In the genomic region with DNA sequence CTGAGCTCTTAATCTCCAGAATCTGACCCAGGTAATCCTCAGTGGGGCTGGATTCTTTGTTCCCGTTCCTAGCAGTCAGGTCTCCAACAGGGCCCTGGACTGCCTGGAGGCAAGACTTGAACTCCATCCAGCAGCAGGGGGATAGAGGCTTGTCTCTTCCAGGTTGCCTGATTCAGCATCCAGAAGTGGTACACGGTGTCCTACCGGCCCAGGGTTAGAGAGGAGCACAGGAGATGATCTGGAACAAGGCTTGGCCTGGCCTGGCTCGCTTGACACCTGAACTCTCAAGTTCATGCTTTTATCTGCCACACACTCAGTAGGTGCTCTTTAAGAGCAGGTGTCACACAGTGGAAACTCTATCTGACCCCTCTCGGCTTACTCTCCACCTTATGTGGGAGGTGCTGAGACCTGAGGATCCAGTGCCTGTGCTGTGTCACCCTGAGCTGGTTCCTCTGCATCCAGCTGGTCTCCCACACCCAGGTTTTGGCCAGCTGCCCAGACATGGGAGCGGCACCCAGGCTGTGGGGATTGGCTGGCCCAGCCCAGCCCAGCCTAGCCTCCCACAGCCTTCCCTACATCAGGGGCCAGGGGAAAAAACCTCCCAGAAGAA, we compare ENCODE assay signal across 10 cellular contexts. TPM values are rescaled to one million over a fixed set of nuclear protein-coding genes. Genes with fewer than 3 reads are reported as not detected.
DNase-seq lines count a peak whose midpoint lies in the region; ATAC-seq and TF ChIP-seq lines count a peak whose summit lies in the region.
"Had no signal": no experiment of that assay in that cellular context is flagged by ENCODE, and none has a peak within 500 bp of the region (broad histone marks: within the 10 kb centered on the region; RNA-seq: fewer than 3 reads in every experiment).

TSS of gene CYP4F3 (plus strand) at position 604 of the 610 bp plus-strand sequence. CDS start 519 bp downstream, outside the sequence.

- H3K36me3 ChIP-seq in A673 (ENCODE audit: insufficient read depth, low read length, poor library complexity, severe bottlenecking), result no peaks in the 10 kb centered on the region

- no peaks in the 10 kb centered on the region for H3K27me3 ChIP-seq in A673 (replicated peaks; ENCODE audit: insufficient read depth, low read depth, low read length, poor library complexity)

- TF ChIP-seq CTCF in A673 (conservative IDR thresholded peaks at IDR 0.05; ENCODE audit: low read depth, low read length) (no peak), VCaP (conservative IDR thresholded peaks at IDR 0.05) (no peak), lower leg skin (IDR thresholded peaks at IDR 0.05) (no peak)

- POLR2A ChIA-PET in A673 (lab: Charles Lee; ENCODE audit: low non-redundant PET), result interaction anchor here (0.6 kb wide), 1 partner anchor 256 kb away, joined by 3 read pairs; no protein-coding TSS in a partner anchor

- intact Hi-C loops in A673 (cut with micrococcal nuclease; ENCODE audit: unreplicated experiment) (no loop called here), lower leg skin (cut with DNase I; ENCODE audit: low total_unique reads) (no loop called here)

- H3K4me3 ChIP-seq in A673 (ENCODE audit: low read depth, low read length, poor library complexity, severe bottlenecking) (no peak within 1 kb of the TSS), lower leg skin (ENCODE audit: low read depth, poor library complexity, severe bottlenecking) (no peak within 1 kb of the TSS)

- CTCF ChIA-PET in A673 (lab: Charles Lee), result no interaction called here

- TF ChIP-seq POLR2A in lower leg skin (IDR thresholded peaks at IDR 0.05), result no peak

- no TSS peak for BruUV-seq in A673 (replicated peaks; lab: Mats Ljungman, UMichigan)

- peak; percentile 64 for DNase-seq in A673 (ENCODE audit: low spot score)
- peak; percentile 79 for DNase-seq in HuH-7 (ENCODE audit: low spot score)
- peak; percentile 74 to 92 for DNase-seq in lower leg skin (ENCODE audit: low spot score in 2 of 2)
- DNase-seq in activated naive CD4-positive, alpha-beta T cell treated with Interleukin-2 at 50 U/mL for 16 hours, result no peak
- no peak for DNase-seq in stimulated activated naive CD4-positive, alpha-beta T cell (lab: John Stamatoyannopoulos, UW)
- DNase-seq: activated T-cell treated with anti-CD3 and anti-CD28 coated beads, Interleukin-2, amount 50 U/mL, for 48 hours; CD4-positive, alpha-beta T cell had no signal

- no peak for ATAC-seq in HG03045 (IDR thresholded peaks at IDR 0.05; ENCODE audit: unreplicated experiment)
- no peak for ATAC-seq in GM19395 (IDR thresholded peaks at IDR 0.05; ENCODE audit: unreplicated experiment)

- H3K9me3 ChIP-seq in A673 (ENCODE audit: low read depth, low read length, poor library complexity, severe bottlenecking), result no peaks in the 10 kb centered on the region

- no peaks in the 10 kb centered on the region for H3K4me1 ChIP-seq in A673 (ENCODE audit: insufficient read depth, low read length, poor library complexity, severe bottlenecking)

- 31 to 33% methylated on average over 5 to 6 of the region's 6 CpGs for WGBS in lower leg skin, 2 donors

- H3K27ac ChIP-seq in A673 (ENCODE audit: low read depth, low read length, poor library complexity, severe bottlenecking), result no peak within 1 kb of the TSS
- peak within 1 kb of the TSS; percentile 63 for H3K27ac ChIP-seq in VCaP

RNA-seq across cellular contexts. Expression of gene CYP4F3, which starts in this region (rescaled TPM):
- not detected in 2 replicates for total RNA-seq in A673 (2021)
- total RNA-seq in lower leg skin, result 1 to 10 TPM; 6.3 to 9.7 (median 8.4) TPM
- total RNA-seq: CD4-positive, alpha-beta T cell had no signal

Comparison
In these comparisons a context has a peak if more than half of its experiments do, and no peak if none do; other contexts are left out.
1. Peak in DNase-seq in A673; RNA of the gene not detected or under 1 TPM.
2. DNase-seq: peak in HuH-7 (single experiment) and lower leg skin (2 of 2); none in activated naive CD4-positive, alpha-beta T cell treated with Interleukin-2 at 50 U/mL for 16 hours (single experiment) and stimulated activated naive CD4-positive, alpha-beta T cell (0 of 6).